23 cellular contexts compared by ENCODE assay signal in the genomic region with DNA sequence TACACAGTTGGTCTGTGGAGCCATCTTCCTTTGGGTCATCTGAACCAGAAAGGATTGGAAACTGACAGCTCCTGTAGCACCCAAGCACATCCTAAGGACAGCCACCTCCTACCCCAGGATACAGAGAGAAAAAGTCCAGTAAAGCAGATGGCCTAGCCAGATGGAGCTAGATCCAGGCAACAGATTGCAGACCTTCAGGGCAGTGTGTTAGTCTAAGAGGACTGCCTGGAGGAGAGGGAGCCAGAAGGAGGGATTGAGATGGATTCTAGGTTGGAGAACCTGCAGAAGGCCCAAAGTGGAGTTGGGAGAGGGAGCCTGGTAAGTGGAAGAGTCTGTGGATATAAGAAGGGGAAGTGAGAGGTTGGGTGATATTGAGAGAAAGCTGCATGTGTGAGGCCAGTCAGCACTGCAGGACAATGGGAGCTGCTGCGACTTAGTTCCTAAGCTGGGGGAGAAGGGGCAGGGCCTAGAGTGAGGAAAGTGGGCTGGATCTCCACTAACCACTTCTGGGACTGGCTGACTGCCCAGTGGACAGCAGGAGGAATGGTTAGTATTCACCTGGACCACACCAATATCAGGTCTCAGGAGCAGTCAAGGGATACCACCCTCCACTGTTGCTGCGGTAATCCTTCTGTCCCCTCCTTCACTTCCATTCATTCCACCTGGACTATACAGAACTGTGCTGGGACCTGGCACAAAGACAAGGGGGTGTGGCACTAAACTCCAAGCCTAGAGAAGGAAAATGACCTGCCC. TPM values are rescaled to one million over a fixed set of nuclear protein-coding genes. Genes with fewer than 3 reads are reported as not detected.
DNase-seq lines count a peak whose midpoint lies in the region; ATAC-seq, FAIRE-seq and TF ChIP-seq lines count a peak whose summit lies in the region.
"Had no signal": no experiment of that assay in that cellular context is flagged by ENCODE, and none has a peak within 500 bp of the region (broad histone marks: within the 10 kb centered on the region; RNA-seq: fewer than 3 reads in every experiment).

No MANE protein-coding gene starts in this region.

- TF ChIP-seq EP300 in HepG2 (IDR thresholded peaks at IDR 0.05; ENCODE audit: low read depth in 2 of 2, low read length in 2 of 2) (no peak), HepG2 (CRISPR knock-in tag; IDR thresholded peaks at IDR 0.05; ENCODE audit: borderline replicate concordance) (no peak)

- no peak for TF ChIP-seq CTCF in HepG2 (CRISPR knock-in tag; IDR thresholded peaks at IDR 0.05)
- no peak for TF ChIP-seq CTCF in right lobe of liver (IDR thresholded peaks at IDR 0.05)
- no peak for TF ChIP-seq CTCF in WERI-Rb-1 (IDR thresholded peaks at IDR 0.05; ENCODE audit: low read depth, low read length)
- no peak for TF ChIP-seq CTCF in GM13977 (IDR thresholded peaks at IDR 0.05; ENCODE audit: extremely low read depth, insufficient read depth, missing control alignments)

- POLR2A ChIA-PET in HepG2 (lab: Yijun Ruan, JAX) = interaction anchor here (0.6 kb wide), 1 partner anchor 10 kb away, joined by 3 read pairs; no protein-coding TSS in a partner anchor

- no peak overlapping the region for H3K27ac ChIP-seq in HepG2 (ENCODE audit: extremely low read length, insufficient read depth, low read length)
- H3K27ac ChIP-seq in right lobe of liver = no peak overlapping the region
- H3K27ac ChIP-seq in WERI-Rb-1 = peak overlapping the region; percentile 83
- H3K27ac ChIP-seq: spleen, thoracic aorta, vagina had no signal

- CTCF ChIA-PET in HepG2 (lab: Yijun Ruan, JAX; ENCODE audit: low intra/inter-chr PET ratio, low total read pairs) = interaction anchor here (6.4 kb wide), 1 partner anchor 23 kb away, joined by 166 read pairs; the partner anchor contains the start of gene NES

- no peak overlapping the region for H3K9ac ChIP-seq in HepG2 (ENCODE audit: insufficient read depth, low read depth, low read length)

- in situ Hi-C loops in HepG2 (cut with HindIII; ENCODE audit: extremely low pct_ligation_motif_present, low pct_unique_long_range_greater_than_20kb) (no loop called here), GM13977 (cut with MboI; ENCODE audit: low pct_unique_long_range_greater_than_20kb, low sequenced_read_pairs, unreplicated experiment) (no loop called here)

- WGBS in HepG2 (ENCODE audit: low lambda C conversion rate) = 100% methylated on average over 2 of the region's 2 CpGs
- WGBS in right lobe of liver (ENCODE audit: insufficient coverage, low coverage, low lambda C conversion rate, missing lambda C conversion rate) = 33% methylated on average over 1 of the region's 2 CpGs

- DNase-seq in HepG2 (ENCODE audit: low spot score) (no peak), right lobe of liver (no peak), NCI-H2196 (lab: John Stamatoyannopoulos, UW; ENCODE audit: unreplicated experiment) (peak; percentile 67), WERI-Rb-1 (peak; percentile 82), COLO829 (ENCODE audit: low spot score) (no peak), GM13977 (ENCODE audit: low spot score) (no peak)
- DNase-seq: activated naive CD4-positive, alpha-beta T cell treated with anti-CD3 and anti-CD28 coated beads, Interleukin-2, amount 50 U/mL, for 16 hours; CD4-positive, alpha-beta T cell; effector CD8-positive, alpha-beta T cell; foreskin melanocyte; GDM1; hypothalamus; NCI-H510A; spleen; stimulated activated CD4-positive, alpha-beta T cell treated with anti-CD3 and anti-CD28 coated beads, Interleukin-4, amount 100 ng/mL, for 1 hour; stimulated activated naive CD4-positive, alpha-beta T cell had no signal

- intact Hi-C loops in HepG2 (cut with micrococcal nuclease; ENCODE audit: unreplicated experiment) (no loop called here), right lobe of liver (cut with DNase I) (no loop called here)

- H3K9me3 ChIP-seq in HepG2 (ENCODE audit: low read length) (no peaks in the 10 kb centered on the region), right lobe of liver (no peaks in the 10 kb centered on the region), WERI-Rb-1 (ENCODE audit: severe bottlenecking) (no peaks in the 10 kb centered on the region)
- H3K9me3 ChIP-seq: MG63, spleen, thoracic aorta, vagina had no signal

- no peaks in the 10 kb centered on the region for H3K27me3 ChIP-seq in HepG2 (ENCODE audit: control insufficient read depth in 1 of 2, insufficient read depth in 2 of 2, low read length in 2 of 2)
- no peaks in the 10 kb centered on the region for H3K27me3 ChIP-seq in right lobe of liver
- no peaks in the 10 kb centered on the region for H3K27me3 ChIP-seq in WERI-Rb-1 (ENCODE audit: insufficient read depth, low read depth, severe bottlenecking)
- H3K27me3 ChIP-seq: vagina had no signal

- H3K4me3 ChIP-seq in HepG2 (replicated peaks in 1 of 3; ENCODE audit: insufficient read depth in 1 of 3, low read depth in 2 of 3, low read length in 3 of 3) (no peak overlapping the region), right lobe of liver (no peak overlapping the region), WERI-Rb-1 (ENCODE audit: low read depth, low read length) (no peak overlapping the region)
- H3K4me3 ChIP-seq: MG63, spleen, thoracic aorta, vagina had no signal

- peaks cover 89% of the 10 kb centered on the region for H4K20me1 ChIP-seq in HepG2 (ENCODE audit: insufficient read depth, low read length)

- TF ChIP-seq RAD21 in HepG2 (CRISPR knock-in tag; IDR thresholded peaks at IDR 0.05) = no peak

- TF ChIP-seq POLR2A in HepG2 (IDR thresholded peaks at IDR 0.05; ENCODE audit: insufficient read depth in 1 of 2, low read depth in 2 of 2, low read length in 2 of 2) (no peak), right lobe of liver (IDR thresholded peaks at IDR 0.05) (no peak)

- no TSS peak for BruUV-seq in HepG2 (replicated peaks; lab: Mats Ljungman, UMichigan)

- FAIRE-seq in HepG2 (lab: Jason Lieb, UNC) = no peak
- FAIRE-seq: islet of Langerhans had no signal

- peaks cover 11% of the 10 kb centered on the region for H3K79me2 ChIP-seq in HepG2 (ENCODE audit: insufficient read depth, low read length)

- H3K4me2 ChIP-seq in HepG2 (ENCODE audit: low read depth, low read length) = no peak overlapping the region

- H3K4me1 ChIP-seq in HepG2 (ENCODE audit: insufficient read depth, low read length) (peaks cover 45% of the 10 kb centered on the region), right lobe of liver (peaks cover 0 to 8% (median 0%) of the 10 kb centered on the region in 4 donors)

- H3K36me3 ChIP-seq in HepG2 (replicated peaks in 1 of 2; ENCODE audit: control insufficient read depth in 1 of 2, insufficient read depth in 2 of 2, low read length in 2 of 2) (peaks cover 1 to 5% of the 10 kb centered on the region in 2 experiments; a peak in 1 of 5 replicates), right lobe of liver (no peaks in the 10 kb centered on the region), WERI-Rb-1 (no peaks in the 10 kb centered on the region)
- H3K36me3 ChIP-seq: MG63, spleen, thoracic aorta, vagina had no signal

- no peak overlapping the region for H2AFZ ChIP-seq in HepG2 (ENCODE audit: low read length)

- no peak for ATAC-seq in HepG2
- ATAC-seq in right lobe of liver = no peak
- ATAC-seq in GM18861 (IDR thresholded peaks at IDR 0.05; ENCODE audit: unreplicated experiment) = no peak
- ATAC-seq: HCT116 had no signal

RNA-seq across cellular contexts. Expression of gene BCAN, which starts 13.4 kb away (rescaled TPM):
- total RNA-seq in HepG2 (2016; rRNA removed; fragmentation: Illumina TruSeq; extraction: Trizol) = not detected in 2 replicates
- not detected in 2 replicates for total RNA-seq in HepG2 (2016; cell fraction: cytosol; rRNA removed; fragmentation: Illumina TruSeq; extraction: Trizol; ENCODE audit: low read depth)
- total RNA-seq in HepG2 (2016; cell fraction: insoluble cytoplasmic fraction; rRNA removed; fragmentation: Illumina TruSeq; extraction: Trizol) = not detected in 2 replicates
- not detected in 2 replicates for total RNA-seq in HepG2 (2016; cell fraction: membrane; rRNA removed; fragmentation: Illumina TruSeq; extraction: Trizol)
- total RNA-seq in HepG2 (2016; cell fraction: nucleus; rRNA removed; fragmentation: Illumina TruSeq; extraction: Trizol) = not detected in 2 replicates
- not detected in 2 replicates for polyA plus RNA-seq in HepG2 (2011; rRNA removed)
- polyA plus RNA-seq in HepG2 (2011; cell fraction: cytosol; rRNA removed) = not detected in 2 replicates
- polyA plus RNA-seq in HepG2 (2011; cell fraction: nucleus; rRNA removed) = 0.24 TPM in 1 of 2 replicates, not detected in the other
- polyA plus RNA-seq in HepG2 (2012) = 0.21 TPM in 2 replicates
- not detected in 2 replicates for polyA plus RNA-seq in HepG2 (2016; cell fraction: cytosol; fragmentation: Illumina TruSeq; extraction: Trizol; ENCODE audit: low read depth)
- polyA plus RNA-seq in HepG2 (2016; cell fraction: insoluble cytoplasmic fraction; fragmentation: Illumina TruSeq; extraction: Trizol; ENCODE audit: low read depth) = not detected in 2 replicates
- polyA plus RNA-seq in HepG2 (2016; cell fraction: membrane; fragmentation: Illumina TruSeq; extraction: Trizol; ENCODE audit: low read depth) = not detected in 2 replicates
- polyA plus RNA-seq in HepG2 (2016; cell fraction: nucleus; fragmentation: Illumina TruSeq; extraction: Trizol; ENCODE audit: insufficient read depth, low read depth) = not detected in 2 replicates
- not detected in 2 replicates for polyA minus RNA-seq in HepG2 (2011; rRNA and poly(A)+ RNA removed; ENCODE audit: low replicate concordance)
- polyA minus RNA-seq in HepG2 (2011; cell fraction: cytosol; rRNA and poly(A)+ RNA removed) = not detected in 2 replicates
- polyA minus RNA-seq in HepG2 (2011; cell fraction: nucleus; rRNA and poly(A)+ RNA removed) = not detected in 2 replicates
- total RNA-seq in right lobe of liver = not detected
- total RNA-seq: activated CD8-positive, alpha-beta memory T cell treated with anti-CD3 and anti-CD28 coated beads for 36 hours; CD4-positive, alpha-beta T cell; spleen had no signal

RNA-seq across cellular contexts. Expression of gene NES, which starts 21.9 kb away (rescaled TPM):
- 12.7 and 16.6 TPM in 2 replicates for total RNA-seq in HepG2 (2016; rRNA removed; fragmentation: Illumina TruSeq; extraction: Trizol)
- 0.30 and 0.53 TPM in 2 replicates for total RNA-seq in HepG2 (2016; cell fraction: cytosol; rRNA removed; fragmentation: Illumina TruSeq; extraction: Trizol; ENCODE audit: low read depth)
- 9.1 and 18.2 TPM in 2 replicates for total RNA-seq in HepG2 (2016; cell fraction: insoluble cytoplasmic fraction; rRNA removed; fragmentation: Illumina TruSeq; extraction: Trizol)
- total RNA-seq in HepG2 (2016; cell fraction: membrane; rRNA removed; fragmentation: Illumina TruSeq; extraction: Trizol) = 1.4 and 1.5 TPM in 2 replicates
- total RNA-seq in HepG2 (2016; cell fraction: nucleus; rRNA removed; fragmentation: Illumina TruSeq; extraction: Trizol) = 11.7 and 13.1 TPM in 2 replicates
- 1.7 and 2.5 TPM in 2 replicates for polyA plus RNA-seq in HepG2 (2011; rRNA removed)
- 1.1 and 1.2 TPM in 2 replicates for polyA plus RNA-seq in HepG2 (2011; cell fraction: cytosol; rRNA removed)
- 9.3 and 9.7 TPM in 2 replicates for polyA plus RNA-seq in HepG2 (2011; cell fraction: nucleus; rRNA removed)
- 3.5 and 3.6 TPM in 2 replicates for polyA plus RNA-seq in HepG2 (2012)
- polyA plus RNA-seq in HepG2 (2016; cell fraction: cytosol; fragmentation: Illumina TruSeq; extraction: Trizol; ENCODE audit: low read depth) = 0.32 and 0.38 TPM in 2 replicates
- polyA plus RNA-seq in HepG2 (2016; cell fraction: insoluble cytoplasmic fraction; fragmentation: Illumina TruSeq; extraction: Trizol; ENCODE audit: low read depth) = 8.6 and 10.8 TPM in 2 replicates
- 0.46 and 0.93 TPM in 2 replicates for polyA plus RNA-seq in HepG2 (2016; cell fraction: membrane; fragmentation: Illumina TruSeq; extraction: Trizol; ENCODE audit: low read depth)
- 27.3 and 27.7 TPM in 2 replicates for polyA plus RNA-seq in HepG2 (2016; cell fraction: nucleus; fragmentation: Illumina TruSeq; extraction: Trizol; ENCODE audit: insufficient read depth, low read depth)
- polyA minus RNA-seq in HepG2 (2011; rRNA and poly(A)+ RNA removed; ENCODE audit: low replicate concordance) = 0.91 and 2.7 TPM in 2 replicates
- polyA minus RNA-seq in HepG2 (2011; cell fraction: cytosol; rRNA and poly(A)+ RNA removed) = 2.4 and 2.5 TPM in 2 replicates
- polyA minus RNA-seq in HepG2 (2011; cell fraction: nucleus; rRNA and poly(A)+ RNA removed) = 1.5 and 1.7 TPM in 2 replicates
- total RNA-seq in right lobe of liver = 1 to 10 TPM; 1.1 to 7.5 (median 2.6) TPM
- total RNA-seq: activated CD8-positive, alpha-beta memory T cell treated with anti-CD3 and anti-CD28 coated beads for 36 hours; CD4-positive, alpha-beta T cell had no signal

RNA-seq across cellular contexts. Expression of gene HAPLN2, which starts 36.1 kb away (rescaled TPM):
- total RNA-seq in HepG2 (2016; rRNA removed; fragmentation: Illumina TruSeq; extraction: Trizol) = not detected in 2 replicates
- total RNA-seq in HepG2 (2016; cell fraction: cytosol; rRNA removed; fragmentation: Illumina TruSeq; extraction: Trizol; ENCODE audit: low read depth) = not detected in 2 replicates
- not detected in 2 replicates for total RNA-seq in HepG2 (2016; cell fraction: insoluble cytoplasmic fraction; rRNA removed; fragmentation: Illumina TruSeq; extraction: Trizol)
- not detected in 2 replicates for total RNA-seq in HepG2 (2016; cell fraction: membrane; rRNA removed; fragmentation: Illumina TruSeq; extraction: Trizol)
- total RNA-seq in HepG2 (2016; cell fraction: nucleus; rRNA removed; fragmentation: Illumina TruSeq; extraction: Trizol) = not detected in 2 replicates
- polyA plus RNA-seq in HepG2 (2011; rRNA removed) = 0.09 TPM in 1 of 2 replicates, not detected in the other
- not detected in 2 replicates for polyA plus RNA-seq in HepG2 (2011; cell fraction: cytosol; rRNA removed)
- 0.40 and 0.62 TPM in 2 replicates for polyA plus RNA-seq in HepG2 (2011; cell fraction: nucleus; rRNA removed)
- 0.19 TPM in 1 of 2 replicates, not detected in the other for polyA plus RNA-seq in HepG2 (2012)
- not detected in 2 replicates for polyA plus RNA-seq in HepG2 (2016; cell fraction: cytosol; fragmentation: Illumina TruSeq; extraction: Trizol; ENCODE audit: low read depth)
- polyA plus RNA-seq in HepG2 (2016; cell fraction: insoluble cytoplasmic fraction; fragmentation: Illumina TruSeq; extraction: Trizol; ENCODE audit: low read depth) = not detected in 2 replicates
- polyA plus RNA-seq in HepG2 (2016; cell fraction: membrane; fragmentation: Illumina TruSeq; extraction: Trizol; ENCODE audit: low read depth) = not detected in 2 replicates
- polyA plus RNA-seq in HepG2 (2016; cell fraction: nucleus; fragmentation: Illumina TruSeq; extraction: Trizol; ENCODE audit: insufficient read depth, low read depth) = not detected in 2 replicates
- not detected in 2 replicates for polyA minus RNA-seq in HepG2 (2011; rRNA and poly(A)+ RNA removed; ENCODE audit: low replicate concordance)
- not detected in 2 replicates for polyA minus RNA-seq in HepG2 (2011; cell fraction: cytosol; rRNA and poly(A)+ RNA removed)
- not detected in 2 replicates for polyA minus RNA-seq in HepG2 (2011; cell fraction: nucleus; rRNA and poly(A)+ RNA removed)
- total RNA-seq in right lobe of liver = not detected
- total RNA-seq: activated CD8-positive, alpha-beta memory T cell treated with anti-CD3 and anti-CD28 coated beads for 36 hours; vagina had no signal

RNA-seq across cellular contexts. Expression of gene CRABP2, which starts 50.1 kb away (rescaled TPM):
- total RNA-seq in HepG2 (2016; rRNA removed; fragmentation: Illumina TruSeq; extraction: Trizol) = 0.21 and 0.60 TPM in 2 replicates
- total RNA-seq in HepG2 (2016; cell fraction: cytosol; rRNA removed; fragmentation: Illumina TruSeq; extraction: Trizol; ENCODE audit: low read depth) = not detected in 2 replicates
- 0.28 TPM in 1 of 2 replicates, not detected in the other for total RNA-seq in HepG2 (2016; cell fraction: insoluble cytoplasmic fraction; rRNA removed; fragmentation: Illumina TruSeq; extraction: Trizol)
- total RNA-seq in HepG2 (2016; cell fraction: membrane; rRNA removed; fragmentation: Illumina TruSeq; extraction: Trizol) = not detected in 2 replicates
- total RNA-seq in HepG2 (2016; cell fraction: nucleus; rRNA removed; fragmentation: Illumina TruSeq; extraction: Trizol) = not detected in 2 replicates
- 0.37 and 0.40 TPM in 2 replicates for polyA plus RNA-seq in HepG2 (2011; rRNA removed)
- 0.14 and 0.16 TPM in 2 replicates for polyA plus RNA-seq in HepG2 (2011; cell fraction: cytosol; rRNA removed)
- polyA plus RNA-seq in HepG2 (2011; cell fraction: nucleus; rRNA removed) = 0.50 and 0.85 TPM in 2 replicates
- polyA plus RNA-seq in HepG2 (2012) = 1.3 TPM in 1 of 2 replicates, not detected in the other
- polyA plus RNA-seq in HepG2 (2016; cell fraction: cytosol; fragmentation: Illumina TruSeq; extraction: Trizol; ENCODE audit: low read depth) = 0.24 TPM in 1 of 2 replicates, not detected in the other
- 0.57 and 0.99 TPM in 2 replicates for polyA plus RNA-seq in HepG2 (2016; cell fraction: insoluble cytoplasmic fraction; fragmentation: Illumina TruSeq; extraction: Trizol; ENCODE audit: low read depth)
- polyA plus RNA-seq in HepG2 (2016; cell fraction: membrane; fragmentation: Illumina TruSeq; extraction: Trizol; ENCODE audit: low read depth) = not detected in 2 replicates
- polyA plus RNA-seq in HepG2 (2016; cell fraction: nucleus; fragmentation: Illumina TruSeq; extraction: Trizol; ENCODE audit: insufficient read depth, low read depth) = 0.51 and 1.8 TPM in 2 replicates
- 1.2 TPM in 1 of 2 replicates, not detected in the other for polyA minus RNA-seq in HepG2 (2011; rRNA and poly(A)+ RNA removed; ENCODE audit: low replicate concordance)
- polyA minus RNA-seq in HepG2 (2011; cell fraction: cytosol; rRNA and poly(A)+ RNA removed) = not detected in 2 replicates
- polyA minus RNA-seq in HepG2 (2011; cell fraction: nucleus; rRNA and poly(A)+ RNA removed) = not detected in 2 replicates
- under 1 TPM in 1 of 6 experiments, not detected in 5; 0.24 TPM for total RNA-seq in right lobe of liver

RNA-seq across cellular contexts. Expression of gene GPATCH4, which starts 54.0 kb away (rescaled TPM):
- total RNA-seq in HepG2 (2016; rRNA removed; fragmentation: Illumina TruSeq; extraction: Trizol) = 37.9 and 43.4 TPM in 2 replicates
- 7.3 and 7.7 TPM in 2 replicates for total RNA-seq in HepG2 (2016; cell fraction: cytosol; rRNA removed; fragmentation: Illumina TruSeq; extraction: Trizol; ENCODE audit: low read depth)
- 37.1 and 46.1 TPM in 2 replicates for total RNA-seq in HepG2 (2016; cell fraction: insoluble cytoplasmic fraction; rRNA removed; fragmentation: Illumina TruSeq; extraction: Trizol)
- 22.7 and 24.7 TPM in 2 replicates for total RNA-seq in HepG2 (2016; cell fraction: membrane; rRNA removed; fragmentation: Illumina TruSeq; extraction: Trizol)
- 36.6 and 38.1 TPM in 2 replicates for total RNA-seq in HepG2 (2016; cell fraction: nucleus; rRNA removed; fragmentation: Illumina TruSeq; extraction: Trizol)
- polyA plus RNA-seq in HepG2 (2011; rRNA removed) = 19.2 and 20.0 TPM in 2 replicates
- polyA plus RNA-seq in HepG2 (2011; cell fraction: cytosol; rRNA removed) = 13.1 and 21.0 TPM in 2 replicates
- 13.5 and 17.3 TPM in 2 replicates for polyA plus RNA-seq in HepG2 (2011; cell fraction: nucleus; rRNA removed)
- 26.6 and 33.5 TPM in 2 replicates for polyA plus RNA-seq in HepG2 (2012)
- 11.1 and 11.2 TPM in 2 replicates for polyA plus RNA-seq in HepG2 (2016; cell fraction: cytosol; fragmentation: Illumina TruSeq; extraction: Trizol; ENCODE audit: low read depth)
- 79.1 and 79.7 TPM in 2 replicates for polyA plus RNA-seq in HepG2 (2016; cell fraction: insoluble cytoplasmic fraction; fragmentation: Illumina TruSeq; extraction: Trizol; ENCODE audit: low read depth)
- polyA plus RNA-seq in HepG2 (2016; cell fraction: membrane; fragmentation: Illumina TruSeq; extraction: Trizol; ENCODE audit: low read depth) = 22.9 and 25.6 TPM in 2 replicates
- polyA plus RNA-seq in HepG2 (2016; cell fraction: nucleus; fragmentation: Illumina TruSeq; extraction: Trizol; ENCODE audit: insufficient read depth, low read depth) = 59.3 and 65.1 TPM in 2 replicates
- polyA minus RNA-seq in HepG2 (2011; rRNA and poly(A)+ RNA removed; ENCODE audit: low replicate concordance) = 24.3 and 141 TPM in 2 replicates
- polyA minus RNA-seq in HepG2 (2011; cell fraction: cytosol; rRNA and poly(A)+ RNA removed) = 9.7 and 9.9 TPM in 2 replicates
- 46.1 and 51.0 TPM in 2 replicates for polyA minus RNA-seq in HepG2 (2011; cell fraction: nucleus; rRNA and poly(A)+ RNA removed)
- 10 to 100 TPM in 4 of 6 experiments, 1 to 10 TPM in 2; 7.0 to 25.3 (median 12.4) TPM for total RNA-seq in right lobe of liver

Comparison
In these comparisons a context has a peak if more than half of its experiments do, and no peak if none do; other contexts are left out.
1. DNase-seq: peak in NCI-H2196 (single experiment) and WERI-Rb-1 (single experiment); none in HepG2 (single experiment), right lobe of liver (0 of 3), COLO829 (single experiment) and GM13977 (single experiment).